Comparison of ENCODE assay signal across 20 cellular contexts in the genomic region with DNA sequence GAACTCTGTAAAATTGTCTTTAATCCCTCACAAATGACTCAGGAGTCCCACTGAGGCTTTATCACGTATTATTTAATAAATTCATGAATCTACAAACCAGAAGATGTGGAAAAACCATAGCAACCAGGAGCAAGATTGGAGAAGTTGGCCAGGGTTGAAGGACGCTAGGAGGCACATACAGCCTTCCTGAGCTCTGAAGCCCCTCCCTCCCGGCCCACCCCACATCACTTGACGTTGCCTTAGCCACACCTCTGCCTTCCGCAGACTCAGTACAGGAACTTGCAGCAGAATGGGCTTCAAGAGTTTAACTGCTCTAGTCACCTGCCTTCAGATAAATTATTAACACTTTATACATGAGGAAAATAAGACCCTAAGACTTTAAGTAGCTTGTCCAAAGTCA. TPM values are rescaled to one million over a fixed set of nuclear protein-coding genes. Genes with fewer than 3 reads are reported as not detected.
DNase-seq lines count a peak whose midpoint lies in the region; ATAC-seq, FAIRE-seq and TF ChIP-seq lines count a peak whose summit lies in the region.
"Had no signal": no experiment of that assay in that cellular context is flagged by ENCODE, and none has a peak within 500 bp of the region (broad histone marks: within the 10 kb centered on the region; RNA-seq: fewer than 3 reads in every experiment).

No MANE protein-coding gene starts in this region.

- peak; percentile 28 for DNase-seq in HK-2 (ENCODE audit: unreplicated experiment)
- peak; percentile 4 for DNase-seq in astrocyte of the spinal cord (ENCODE audit: low read depth, low spot score)
- peak; percentile 50 for DNase-seq in kidney glomerular epithelial cell (lab: John Stamatoyannopoulos, UW)
- DNase-seq in retina, result no peak
- no peak for DNase-seq in activated naive CD4-positive, alpha-beta T cell treated with anti-CD3 and anti-CD28 coated beads, Interleukin-2, amount 50 U/mL, for 72 hours (ENCODE audit: low spot score in 2 of 2)
- no peak for DNase-seq in HTR-8/SVneo (ENCODE audit: insufficient read length, low spot score)
- DNase-seq: activated CD4-positive, alpha-beta T cell treated with anti-CD3 and anti-CD28 coated beads, Interleukin-2, amount 10 ng/mL, durations not matched to agents 24 days and 14 days; activated naive CD8-positive, alpha-beta T cell treated with anti-CD3 and anti-CD28 coated beads, Interleukin-2, amount 10 ng/mL, durations not matched to agents 7 days and 5 days; activated T-cell treated with anti-CD3 and anti-CD28 coated beads, Interleukin-2, amount 50 U/mL, for 4 hours; effector memory CD4-positive, alpha-beta T cell; natural killer cell; NCI-H2107; NK-92 treated with Interleukin-12 subunit alpha and Interleukin-12 subunit beta, amount 100 ng/mL, for 24 hours; stomach; uterus had no signal

- FAIRE-seq in HTR-8/SVneo (lab: Jason Lieb, UNC), result no peak

- no peak overlapping the region for H3K27ac Mint-ChIP-seq in activated naive CD4-positive, alpha-beta T cell treated with anti-CD3 and anti-CD28 coated beads, Interleukin-2, amount 50 U/mL, for 72 hours
- H3K27ac Mint-ChIP-seq: activated CD4-positive, alpha-beta T cell treated with anti-CD3 and anti-CD28 coated beads, Interleukin-2, amount 10 ng/mL, durations not matched to agents 24 days and 14 days; activated naive CD8-positive, alpha-beta T cell treated with anti-CD3 and anti-CD28 coated beads, Interleukin-2, amount 10 ng/mL, durations not matched to agents 7 days and 5 days; natural killer cell had no signal

- H3K9me3 Mint-ChIP-seq in activated naive CD4-positive, alpha-beta T cell treated with anti-CD3 and anti-CD28 coated beads, Interleukin-2, amount 50 U/mL, for 72 hours, result peaks cover 0 to 3% of the 10 kb centered on the region in 2 donors
- H3K9me3 Mint-ChIP-seq: activated CD4-positive, alpha-beta T cell treated with anti-CD3 and anti-CD28 coated beads, Interleukin-2, amount 10 ng/mL, durations not matched to agents 24 days and 14 days; activated naive CD8-positive, alpha-beta T cell treated with anti-CD3 and anti-CD28 coated beads, Interleukin-2, amount 10 ng/mL, durations not matched to agents 7 days and 5 days; activated T-cell treated with anti-CD3 and anti-CD28 coated beads, Interleukin-2, amount 50 U/mL, for 4 hours had no signal

- TF ChIP-seq CTCF in astrocyte of the spinal cord (IDR thresholded peaks at IDR 0.05; ENCODE audit: low read depth, low read length), result no peak

- in situ Hi-C loops in astrocyte of the spinal cord (cut with HindIII; ENCODE audit: low sequenced_read_pairs), result no loop called here

- no peak overlapping the region for H3K4me3 ChIP-seq in astrocyte of the spinal cord (ENCODE audit: low read depth, low read length)
- H3K4me3 ChIP-seq: SJCRH30, stomach, uterus had no signal

- ATAC-seq in GM18511 (IDR thresholded peaks at IDR 0.05; ENCODE audit: unreplicated experiment), result peak; percentile 52
- ATAC-seq in activated naive CD4-positive, alpha-beta T cell treated with anti-CD3 and anti-CD28 coated beads, Interleukin-2, amount 50 U/mL, for 72 hours, result no peak
- no peak for ATAC-seq in HG03457 (IDR thresholded peaks at IDR 0.05; ENCODE audit: unreplicated experiment)
- ATAC-seq: activated T-cell treated with anti-CD3 and anti-CD28 coated beads, Interleukin-2, amount 50 U/mL, for 4 hours; natural killer cell had no signal

- no peaks in the 10 kb centered on the region for H3K36me3 Mint-ChIP-seq in activated naive CD4-positive, alpha-beta T cell treated with anti-CD3 and anti-CD28 coated beads, Interleukin-2, amount 50 U/mL, for 72 hours
- H3K36me3 Mint-ChIP-seq: activated naive CD8-positive, alpha-beta T cell treated with anti-CD3 and anti-CD28 coated beads, Interleukin-2, amount 10 ng/mL, durations not matched to agents 7 days and 5 days; natural killer cell had no signal

RNA-seq across cellular contexts. Expression of gene SLC35F4, which starts 33.9 kb away (rescaled TPM):
- not detected for total RNA-seq in activated naive CD4-positive, alpha-beta T cell treated with anti-CD3 and anti-CD28 coated beads, Interleukin-2, amount 50 U/mL, for 72 hours
- total RNA-seq: activated CD4-positive, alpha-beta T cell treated with anti-CD3 and anti-CD28 coated beads, Interleukin-2, amount 10 ng/mL, durations not matched to agents 24 days and 14 days; activated naive CD8-positive, alpha-beta T cell treated with anti-CD3 and anti-CD28 coated beads, Interleukin-2, amount 10 ng/mL, durations not matched to agents 7 days and 5 days; activated T-cell treated with anti-CD3 and anti-CD28 coated beads, Interleukin-2, amount 50 U/mL, for 4 hours; lung microvascular endothelial cell; natural killer cell; pulmonary artery endothelial cell; SJCRH30; stomach had no signal

Comparison
In these comparisons a context has a peak if more than half of its experiments do, and no peak if none do; other contexts are left out.
1. DNase-seq: peak in HK-2 (single experiment), astrocyte of the spinal cord (single experiment) and kidney glomerular epithelial cell (single experiment); none in retina (single experiment), activated naive CD4-positive, alpha-beta T cell treated with anti-CD3 and anti-CD28 coated beads, Interleukin-2, amount 50 U/mL, for 72 hours (0 of 2) and HTR-8/SVneo (single experiment).